Comparison of ENCODE assay signal across 1 cellular context in genomic region chr17:67015001-67015400, GRCh38.
TF ChIP-seq lines count a peak whose summit lies in the region.

No MANE protein-coding gene starts in this region.

TF ChIP-seq in IMR-90, 13 proteins besides CTCF, POLR2A, EP300 and RAD21 (continued from another document):
- TF ChIP-seq NFE2L2 (IDR thresholded peaks at IDR 0.05; ENCODE audit: low read depth, low read length) (no peak), FOS (IDR thresholded peaks at IDR 0.05; ENCODE audit: low read depth, low read length) (no peak), MXI1 (IDR thresholded peaks at IDR 0.05; ENCODE audit: borderline replicate concordance, low read depth, low read length) (no peak), USF2 (IDR thresholded peaks at IDR 0.05; ENCODE audit: low read depth, low read length) (no peak), BHLHE40 (IDR thresholded peaks at IDR 0.05; ENCODE audit: low read depth, low read length) (no peak), RFX5 (IDR thresholded peaks at IDR 0.05; ENCODE audit: low read depth, low read length) (no peak), CEBPB (IDR thresholded peaks at IDR 0.05; ENCODE audit: low read depth, low read length) (no peak), ELK1 (IDR thresholded peaks at IDR 0.05; ENCODE audit: borderline replicate concordance, low read depth, low read length) (no peak), MAZ (IDR thresholded peaks at IDR 0.05; ENCODE audit: borderline replicate concordance, low read depth, low read length) (no peak), SMC3 (IDR thresholded peaks at IDR 0.05; ENCODE audit: low read depth, low read length) (no peak)
TF ChIP-seq in IMR-90: peak in this region for 0.
